Comparison of ENCODE assay signal across 11 cellular contexts in the genomic region with DNA sequence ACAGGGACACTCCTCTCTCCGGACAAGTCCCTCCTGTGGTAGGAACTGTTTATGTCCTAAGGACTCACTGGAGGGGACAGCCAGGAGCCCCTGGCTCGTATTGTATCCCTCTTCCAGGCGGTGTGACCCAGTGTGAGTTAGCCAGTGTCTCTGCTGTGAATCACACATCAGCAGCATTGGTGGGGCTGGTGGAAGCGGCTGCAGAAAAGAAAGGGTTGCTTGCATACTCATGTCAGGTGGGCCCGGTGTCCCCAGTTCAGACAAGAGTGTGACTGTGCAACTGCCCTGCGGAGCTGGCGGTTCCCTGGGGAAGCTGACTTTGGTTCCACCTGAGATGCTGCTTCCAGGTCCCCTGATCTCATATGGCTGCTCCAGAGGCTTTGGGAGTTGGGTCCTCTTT.
DNase-seq lines count a peak whose midpoint lies in the region; ATAC-seq and TF ChIP-seq lines count a peak whose summit lies in the region.
"Had no signal": no experiment of that assay in that cellular context is flagged by ENCODE, and none has a peak within 500 bp of the region (broad histone marks: within the 10 kb centered on the region; RNA-seq: fewer than 3 reads in every experiment).

No MANE protein-coding gene starts in this region.

- H3K27ac Mint-ChIP-seq in activated naive CD4-positive, alpha-beta T cell treated with anti-CD3 and anti-CD28 coated beads, Interleukin-2, amount 10 ng/mL, durations not matched to agents 7 days and 5 days, result peak overlapping the region; percentile 95
- no peak overlapping the region for H3K27ac Mint-ChIP-seq in activated naive CD4-positive, alpha-beta T cell treated with anti-CD3 and anti-CD28 coated beads for 36 hours
- H3K27ac Mint-ChIP-seq in nephron progenitor cell, result peak overlapping the region; percentile 92

- peaks cover 14% of the 10 kb centered on the region for H3K36me3 Mint-ChIP-seq in activated naive CD4-positive, alpha-beta T cell treated with anti-CD3 and anti-CD28 coated beads, Interleukin-2, amount 10 ng/mL, durations not matched to agents 7 days and 5 days
- no peaks in the 10 kb centered on the region for H3K36me3 Mint-ChIP-seq in activated naive CD4-positive, alpha-beta T cell treated with anti-CD3 and anti-CD28 coated beads for 36 hours (ENCODE audit: low read depth)
- peaks cover 5% of the 10 kb centered on the region for H3K36me3 Mint-ChIP-seq in nephron progenitor cell (ENCODE audit: low read depth)

- DNase-seq in activated naive CD4-positive, alpha-beta T cell treated with anti-CD3 and anti-CD28 coated beads, Interleukin-2, amount 10 ng/mL, durations not matched to agents 7 days and 5 days, result no peak
- DNase-seq in activated naive CD4-positive, alpha-beta T cell treated with anti-CD3 and anti-CD28 coated beads for 36 hours, result no peak
- DNase-seq in colonic mucosa (no peak), nephron progenitor cell (no peak), tibial nerve (ENCODE audit: low spot score in 2 of 2) (peak in 1 of 2 donors; percentile 21), osteoblast (ENCODE audit: insufficient read length, low spot score, missing footprints) (no peak)
- DNase-seq: H7, NCI-H1105, T1000 had no signal

- no peaks in the 10 kb centered on the region for H3K27me3 ChIP-seq in colonic mucosa
- no peaks in the 10 kb centered on the region for H3K27me3 ChIP-seq in tibial nerve
- H3K27me3 ChIP-seq in osteoblast (ENCODE audit: insufficient read depth, low read length), result peaks cover 71% of the 10 kb centered on the region

- H3K36me3 ChIP-seq in colonic mucosa, result no peaks in the 10 kb centered on the region
- peaks cover 0 to 26% (median 6%) of the 10 kb centered on the region in 3 donors for H3K36me3 ChIP-seq in tibial nerve
- H3K36me3 ChIP-seq in osteoblast (ENCODE audit: insufficient read depth, low read length), result no peaks in the 10 kb centered on the region

- peaks cover 63% of the 10 kb centered on the region for H3K4me1 Mint-ChIP-seq in activated naive CD4-positive, alpha-beta T cell treated with anti-CD3 and anti-CD28 coated beads, Interleukin-2, amount 10 ng/mL, durations not matched to agents 7 days and 5 days
- peaks cover 67% of the 10 kb centered on the region for H3K4me1 Mint-ChIP-seq in activated naive CD4-positive, alpha-beta T cell treated with anti-CD3 and anti-CD28 coated beads for 36 hours (ENCODE audit: low read depth)
- peaks cover 70% of the 10 kb centered on the region for H3K4me1 Mint-ChIP-seq in nephron progenitor cell

- TF ChIP-seq POLR2A in tibial nerve (IDR thresholded peaks at IDR 0.05), result no peak

- no peak for TF ChIP-seq CTCF in colonic mucosa (IDR thresholded peaks at IDR 0.05)
- no peak for TF ChIP-seq CTCF in nephron progenitor cell (IDR thresholded peaks at IDR 0.05)
- no peak for TF ChIP-seq CTCF in tibial nerve (IDR thresholded peaks at IDR 0.05)
- TF ChIP-seq CTCF in osteoblast (IDR thresholded peaks at IDR 0.05; ENCODE audit: extremely low read depth, low read depth, low read length), result no peak

- H3K9me3 Mint-ChIP-seq in activated naive CD4-positive, alpha-beta T cell treated with anti-CD3 and anti-CD28 coated beads, Interleukin-2, amount 10 ng/mL, durations not matched to agents 7 days and 5 days, result peaks cover 2% of the 10 kb centered on the region
- H3K9me3 Mint-ChIP-seq in activated naive CD4-positive, alpha-beta T cell treated with anti-CD3 and anti-CD28 coated beads for 36 hours, result no peaks in the 10 kb centered on the region
- H3K9me3 Mint-ChIP-seq in nephron progenitor cell, result no peaks in the 10 kb centered on the region

- CTCF ChIA-PET in activated naive CD4-positive, alpha-beta T cell treated with anti-CD3 and anti-CD28 coated beads, Interleukin-2, amount 10 ng/mL, durations not matched to agents 7 days and 5 days (lab: Charles Lee), result interaction anchor here (0.9 to 1.2 kb wide), 2 partner anchors 33 to 102 kb away, joined by 3 to 5 read pairs; no protein-coding TSS in a partner anchor
- CTCF ChIA-PET in activated naive CD4-positive, alpha-beta T cell treated with anti-CD3 and anti-CD28 coated beads for 36 hours (lab: Charles Lee), result no interaction called here

- no peaks in the 10 kb centered on the region for H3K79me2 ChIP-seq in osteoblast (ENCODE audit: insufficient read depth, low read length)

- intact Hi-C loops in activated naive CD4-positive, alpha-beta T cell treated with anti-CD3 and anti-CD28 coated beads for 36 hours (cut with micrococcal nuclease), result no loop called here
- intact Hi-C loops in colonic mucosa (cut with DNase I), result no loop called here

- H3K27ac ChIP-seq in colonic mucosa (peak overlapping the region; percentile 48), tibial nerve (peak overlapping the region; percentile 95 to 99 (median 97)), osteoblast (ENCODE audit: low read depth, low read length) (no peak overlapping the region)

- H3K4me2 ChIP-seq in osteoblast (ENCODE audit: insufficient read depth, low read length), result no peak overlapping the region

- no peaks in the 10 kb centered on the region for H3K9me3 ChIP-seq in colonic mucosa
- no peaks in the 10 kb centered on the region for H3K9me3 ChIP-seq in tibial nerve
- H3K9me3 ChIP-seq in osteoblast (ENCODE audit: low read depth, low read length), result no peaks in the 10 kb centered on the region

- H3K27me3 Mint-ChIP-seq in activated naive CD4-positive, alpha-beta T cell treated with anti-CD3 and anti-CD28 coated beads, Interleukin-2, amount 10 ng/mL, durations not matched to agents 7 days and 5 days, result peaks cover 8% of the 10 kb centered on the region
- no peaks in the 10 kb centered on the region for H3K27me3 Mint-ChIP-seq in activated naive CD4-positive, alpha-beta T cell treated with anti-CD3 and anti-CD28 coated beads for 36 hours (ENCODE audit: low read depth)
- peaks cover 9% of the 10 kb centered on the region for H3K27me3 Mint-ChIP-seq in nephron progenitor cell (ENCODE audit: low read depth, poor library complexity)

- peak overlapping the region in 1 of 2 donors; percentile 26 for H3K9ac ChIP-seq in colonic mucosa (ENCODE audit: low read depth in 2 of 2, low read length in 2 of 2)

- peaks cover 25% of the 10 kb centered on the region for H3K4me1 ChIP-seq in colonic mucosa
- H3K4me1 ChIP-seq in tibial nerve, result peaks cover 6 to 94% (median 91%) of the 10 kb centered on the region in 4 donors
- peaks cover 24% of the 10 kb centered on the region for H3K4me1 ChIP-seq in osteoblast (ENCODE audit: insufficient read depth, low read length)

- no peak for TF ChIP-seq EP300 in tibial nerve (IDR thresholded peaks at IDR 0.05)

- WGBS in tibial nerve, 2 donors, result 91 to 96% methylated on average over 7 of the region's 7 CpGs

- no peak overlapping the region for H2AFZ ChIP-seq in osteoblast (ENCODE audit: low read length)

- H3K4me3 Mint-ChIP-seq in activated naive CD4-positive, alpha-beta T cell treated with anti-CD3 and anti-CD28 coated beads, Interleukin-2, amount 10 ng/mL, durations not matched to agents 7 days and 5 days, result no peak overlapping the region
- H3K4me3 Mint-ChIP-seq in activated naive CD4-positive, alpha-beta T cell treated with anti-CD3 and anti-CD28 coated beads for 36 hours, result no peak overlapping the region
- no peak overlapping the region for H3K4me3 Mint-ChIP-seq in nephron progenitor cell

- H3K4me3 ChIP-seq in colonic mucosa (no peak overlapping the region), tibial nerve (no peak overlapping the region), osteoblast (ENCODE audit: insufficient read depth, low read length) (no peak overlapping the region)

- ATAC-seq in GM19452 (IDR thresholded peaks at IDR 0.05; ENCODE audit: unreplicated experiment) (no peak), HG02885 (IDR thresholded peaks at IDR 0.05; ENCODE audit: poor library complexity, unreplicated experiment) (no peak)

- no peaks in the 10 kb centered on the region for H4K20me1 ChIP-seq in osteoblast (ENCODE audit: insufficient read depth, low read length)
